11 cellular contexts compared by ENCODE assay signal in the genomic region with DNA sequence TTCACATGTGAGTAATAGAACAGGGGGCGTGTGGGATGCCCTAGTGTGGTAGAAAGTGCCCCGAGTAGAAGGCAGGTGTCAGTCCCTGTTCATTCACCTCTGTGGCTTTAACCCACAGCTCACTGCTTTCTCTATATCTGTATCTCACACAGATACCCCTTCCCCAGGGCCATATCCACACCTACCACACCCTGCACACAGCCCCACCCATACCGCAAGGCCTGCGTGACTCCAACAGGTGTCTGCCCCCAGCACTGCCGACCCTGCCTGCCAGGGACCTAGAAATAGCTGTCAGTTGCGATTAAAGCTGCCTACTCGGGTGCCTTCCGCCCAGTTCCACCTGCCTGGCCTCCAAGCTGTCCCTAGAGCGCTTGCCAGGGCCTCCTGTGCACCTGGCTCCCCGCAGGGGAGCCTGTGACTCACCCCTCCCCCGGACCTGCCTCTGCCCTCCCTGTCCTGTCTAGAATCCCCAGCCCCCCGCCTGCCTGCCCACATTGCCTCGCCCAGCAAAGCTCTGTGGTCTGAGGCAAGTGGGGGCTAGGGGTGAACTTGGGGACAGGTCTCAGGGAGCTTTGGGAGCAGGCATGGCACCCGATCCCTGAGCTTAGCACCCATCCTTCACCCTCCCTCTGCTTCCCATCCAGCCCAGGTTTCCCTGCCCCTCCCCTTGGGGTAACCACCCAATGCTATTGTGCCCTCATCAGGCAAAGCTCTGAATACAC. TPM values are rescaled to one million over a fixed set of nuclear protein-coding genes. Genes with fewer than 3 reads are reported as not detected.
A peak's percentile ranks its signal among the peaks of the same experiment; 100 is the strongest.
DNase-seq lines count a peak whose midpoint lies in the region; ATAC-seq lines count a peak whose summit lies in the region.
"Had no signal": no experiment of that assay in that cellular context is flagged by ENCODE, and none has a peak within 500 bp of the region (broad histone marks: within the 10 kb centered on the region; RNA-seq: fewer than 3 reads in every experiment).

No MANE protein-coding gene starts in this region.

- DNase-seq in DMS53 treated with DMSO at 0.1 percent for 48 hours (lab: John Stamatoyannopoulos, UW; ENCODE audit: unreplicated experiment), result peak; percentile 90
- peak; percentile 66 for DNase-seq in NCI-H1417 treated with DMSO at 0.1 percent for 48 hours (lab: John Stamatoyannopoulos, UW)
- DNase-seq in activated CD4-positive, alpha-beta memory T cell treated with anti-CD3 and anti-CD28 coated beads, Interleukin-2, amount 10 ng/mL, durations not matched to agents 7 days and 5 days, result no peak
- DNase-seq in GF-D8 (lab: John Stamatoyannopoulos, UW), result no peak
- DNase-seq in HuH-7 (ENCODE audit: low spot score), result no peak
- DNase-seq in 8988T, result no peak
- DNase-seq: aorta, left cardiac atrium had no signal

- no peak overlapping the region for H3K4me3 Mint-ChIP-seq in activated CD4-positive, alpha-beta memory T cell treated with anti-CD3 and anti-CD28 coated beads, Interleukin-2, amount 10 ng/mL, durations not matched to agents 7 days and 5 days
- H3K4me3 Mint-ChIP-seq: stimulated activated naive CD8-positive, alpha-beta T cell treated with anti-CD3 and anti-CD28 coated beads, Interleukin-15, Interleukin-2, amounts not matched to agents 100 ng/mL and 50 ng/mL, for 24 hours had no signal

- H3K27me3 Mint-ChIP-seq in activated CD4-positive, alpha-beta memory T cell treated with anti-CD3 and anti-CD28 coated beads, Interleukin-2, amount 10 ng/mL, durations not matched to agents 7 days and 5 days, result no peaks in the 10 kb centered on the region
- H3K27me3 Mint-ChIP-seq: stimulated activated naive CD8-positive, alpha-beta T cell treated with anti-CD3 and anti-CD28 coated beads, Interleukin-15, Interleukin-2, amounts not matched to agents 100 ng/mL and 50 ng/mL, for 24 hours had no signal

- H3K27ac ChIP-seq in mucosa of rectum (ENCODE audit: low read depth in 2 of 2, low read length in 2 of 2), result peak overlapping the region; percentile 76

- H3K27me3 ChIP-seq in mucosa of rectum (ENCODE audit: control insufficient read depth in 2 of 2, insufficient read depth in 2 of 2, low read length in 2 of 2), result no peaks in the 10 kb centered on the region

- ATAC-seq in GM19328 (IDR thresholded peaks at IDR 0.05; ENCODE audit: unreplicated experiment), result no peak
- ATAC-seq: left cardiac atrium had no signal

- H3K4me1 Mint-ChIP-seq in activated CD4-positive, alpha-beta memory T cell treated with anti-CD3 and anti-CD28 coated beads, Interleukin-2, amount 10 ng/mL, durations not matched to agents 7 days and 5 days, result peaks cover 15% of the 10 kb centered on the region

- H3K36me3 ChIP-seq in mucosa of rectum (ENCODE audit: control insufficient read depth in 2 of 2, insufficient read depth in 2 of 2, low read length in 2 of 2), result peaks cover 21 to 35% of the 10 kb centered on the region in 2 donors

- H3K36me3 Mint-ChIP-seq in activated CD4-positive, alpha-beta memory T cell treated with anti-CD3 and anti-CD28 coated beads, Interleukin-2, amount 10 ng/mL, durations not matched to agents 7 days and 5 days (ENCODE audit: low read depth), result peaks cover 43% of the 10 kb centered on the region

- peak overlapping the region; percentile 7 to 48 for H3K4me3 ChIP-seq in mucosa of rectum (ENCODE audit: low read length in 2 of 2)

- H3K9ac ChIP-seq in mucosa of rectum (ENCODE audit: low read depth in 1 of 2, low read length in 2 of 2), result peak overlapping the region; percentile 56 to 62

- no peaks in the 10 kb centered on the region for H3K9me3 ChIP-seq in mucosa of rectum (ENCODE audit: control insufficient read depth in 2 of 2, low read length in 2 of 2)

- POLR2A ChIA-PET in activated CD4-positive, alpha-beta memory T cell treated with anti-CD3 and anti-CD28 coated beads, Interleukin-2, amount 10 ng/mL, durations not matched to agents 7 days and 5 days (lab: Charles Lee), result interaction anchor here (1.2 to 4.1 kb wide), 3 partner anchors 36 to 45 kb away, joined by 5 to 43 read pairs (median 15); a partner anchor contains a TSS

- H3K4me1 ChIP-seq in mucosa of rectum (ENCODE audit: control insufficient read depth in 2 of 2, insufficient read depth in 2 of 2, low read length in 2 of 2), result peaks cover 32 to 40% of the 10 kb centered on the region in 2 donors

- H3K9me3 Mint-ChIP-seq in activated CD4-positive, alpha-beta memory T cell treated with anti-CD3 and anti-CD28 coated beads, Interleukin-2, amount 10 ng/mL, durations not matched to agents 7 days and 5 days, result no peaks in the 10 kb centered on the region
- H3K9me3 Mint-ChIP-seq: stimulated activated naive CD8-positive, alpha-beta T cell treated with anti-CD3 and anti-CD28 coated beads, Interleukin-15, Interleukin-2, amounts not matched to agents 100 ng/mL and 50 ng/mL, for 24 hours had no signal

- CTCF ChIA-PET in activated CD4-positive, alpha-beta memory T cell treated with anti-CD3 and anti-CD28 coated beads, Interleukin-2, amount 10 ng/mL, durations not matched to agents 7 days and 5 days (lab: Charles Lee), result interaction anchor here (1.1 to 12.1 kb wide), 8 partner anchors 11 to 157 kb away, joined by 3 to 430 read pairs (median 6); a partner anchor contains a TSS

- peak overlapping the region; percentile 52 for H3K27ac Mint-ChIP-seq in activated CD4-positive, alpha-beta memory T cell treated with anti-CD3 and anti-CD28 coated beads, Interleukin-2, amount 10 ng/mL, durations not matched to agents 7 days and 5 days

RNA-seq across cellular contexts. Expression of a gene that starts 38.3 kb away (rescaled TPM):
- under 1 TPM; 0.48 to 0.58 TPM for total RNA-seq in activated CD4-positive, alpha-beta memory T cell treated with anti-CD3 and anti-CD28 coated beads, Interleukin-2, amount 10 ng/mL, durations not matched to agents 7 days and 5 days

RNA-seq across cellular contexts. Expression of a gene that starts 52.6 kb away (rescaled TPM):
- total RNA-seq in activated CD4-positive, alpha-beta memory T cell treated with anti-CD3 and anti-CD28 coated beads, Interleukin-2, amount 10 ng/mL, durations not matched to agents 7 days and 5 days, result 100 to 1,000 TPM; 162 to 165 TPM

Comparison
In these comparisons a context has a peak if more than half of its experiments do, and no peak if none do; other contexts are left out.
1. DNase-seq: peak in DMS53 treated with DMSO at 0.1 percent for 48 hours (single experiment) and NCI-H1417 treated with DMSO at 0.1 percent for 48 hours (single experiment); none in activated CD4-positive, alpha-beta memory T cell treated with anti-CD3 and anti-CD28 coated beads, Interleukin-2, amount 10 ng/mL, durations not matched to agents 7 days and 5 days (single experiment), GF-D8 (single experiment), HuH-7 (single experiment) and 8988T (single experiment).